ENCODE assay signal across 8 cellular contexts in the genomic region with DNA sequence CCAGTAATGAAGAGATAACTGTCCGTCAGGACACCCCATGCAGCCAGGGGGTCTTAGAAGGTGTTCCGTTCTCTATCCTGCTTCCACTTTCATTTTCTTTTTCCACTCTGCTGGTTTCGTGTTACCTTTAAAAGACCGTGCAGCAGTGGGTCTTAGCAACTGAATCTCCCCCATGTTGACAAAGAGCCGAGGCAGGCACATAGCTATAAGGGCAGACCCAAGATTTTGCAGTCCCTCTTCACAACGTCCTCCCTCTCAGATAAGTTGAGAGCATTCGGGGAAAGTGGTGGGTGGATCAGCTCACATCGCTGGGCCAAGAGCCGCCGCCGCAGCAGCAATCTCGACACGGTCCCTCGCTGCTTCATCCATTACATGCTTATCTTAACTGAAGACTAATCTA.
DNase-seq lines count a peak whose midpoint lies in the region; ATAC-seq and TF ChIP-seq lines count a peak whose summit lies in the region.

No MANE protein-coding gene starts in this region.

- H3K27ac Mint-ChIP-seq in glutamatergic neuron (ENCODE audit: unreplicated experiment): no peak overlapping the region

- H3K27me3 Mint-ChIP-seq in glutamatergic neuron (ENCODE audit: unreplicated experiment): no peaks in the 10 kb centered on the region

- H3K27me3 ChIP-seq in Peyer's patch (no peaks in the 10 kb centered on the region), osteoblast (ENCODE audit: insufficient read depth, low read length) (no peaks in the 10 kb centered on the region)

- TF ChIP-seq CTCF in Peyer's patch (IDR thresholded peaks at IDR 0.05) (no peak), fibroblast of villous mesenchyme (IDR thresholded peaks at IDR 0.05; ENCODE audit: insufficient read depth, low read depth, low read length) (no peak), osteoblast (IDR thresholded peaks at IDR 0.05; ENCODE audit: extremely low read depth, low read depth, low read length) (no peak), glutamatergic neuron (IDR thresholded peaks at IDR 0.05; ENCODE audit: partially characterized antibody, unreplicated experiment) (no peak)

- DNase-seq in Peyer's patch: peak in 1 of 3 donors; percentile 57
- peak; percentile 68 for DNase-seq in fibroblast of villous mesenchyme (ENCODE audit: low read depth)
- DNase-seq in osteoblast (ENCODE audit: insufficient read length, low spot score, missing footprints): no peak
- no peak for DNase-seq in stimulated activated naive CD4-positive, alpha-beta T cell treated with Interleukin-2 at 50 U/mL for 16 hours (lab: John Stamatoyannopoulos, UW)
- no peak for DNase-seq in glutamatergic neuron
- no peak for DNase-seq in stimulated activated CD4-positive, alpha-beta T cell treated with anti-CD3 and anti-CD28 coated beads, Interleukin-2, amount 100 ng/mL, for 24 hours

- ATAC-seq in HG03175 (IDR thresholded peaks at IDR 0.05; ENCODE audit: unreplicated experiment): no peak

- H3K9me3 ChIP-seq in Peyer's patch (no peaks in the 10 kb centered on the region), osteoblast (ENCODE audit: low read depth, low read length) (no peaks in the 10 kb centered on the region)

- no peak overlapping the region for H3K4me3 Mint-ChIP-seq in glutamatergic neuron (ENCODE audit: unreplicated experiment)

- no peaks in the 10 kb centered on the region for H3K79me2 ChIP-seq in osteoblast (ENCODE audit: insufficient read depth, low read length)

- TF ChIP-seq POLR2A in Peyer's patch (IDR thresholded peaks at IDR 0.05): no peak

- H3K4me3 ChIP-seq in GM08714 (ENCODE audit: low read length) (peak overlapping the region; percentile 40; the same call in 1 of the 2 replicates), Peyer's patch (peak overlapping the region in 3 of 4 donors; percentile 18 to 50 (median 50)), fibroblast of villous mesenchyme (ENCODE audit: low read depth, low read length) (peak overlapping the region; percentile 59), osteoblast (ENCODE audit: insufficient read depth, low read length) (peak overlapping the region; percentile 57)

- H3K4me1 Mint-ChIP-seq in glutamatergic neuron (ENCODE audit: low read depth, unreplicated experiment): peaks cover 19% of the 10 kb centered on the region

- H3K9me3 Mint-ChIP-seq in glutamatergic neuron (ENCODE audit: unreplicated experiment): peaks cover 2% of the 10 kb centered on the region

- peak overlapping the region; percentile 49 for H2AFZ ChIP-seq in osteoblast (ENCODE audit: low read length)

- no peaks in the 10 kb centered on the region for H3K36me3 Mint-ChIP-seq in glutamatergic neuron (ENCODE audit: unreplicated experiment)

- H3K4me1 ChIP-seq in Peyer's patch (peaks cover 0 to 22% (median 0%) of the 10 kb centered on the region in 4 donors), osteoblast (ENCODE audit: insufficient read depth, low read length) (peaks cover 13% of the 10 kb centered on the region)

- H4K20me1 ChIP-seq in osteoblast (ENCODE audit: insufficient read depth, low read length): no peaks in the 10 kb centered on the region

- no peaks in the 10 kb centered on the region for H3K36me3 ChIP-seq in Peyer's patch
- H3K36me3 ChIP-seq in osteoblast (ENCODE audit: insufficient read depth, low read length): no peaks in the 10 kb centered on the region

- peak overlapping the region; percentile 71 for H3K4me2 ChIP-seq in osteoblast (ENCODE audit: insufficient read depth, low read length)

- H3K27ac ChIP-seq in Peyer's patch (peak overlapping the region; percentile 2 to 70 (median 49)), osteoblast (ENCODE audit: low read depth, low read length) (peak overlapping the region; percentile 62)
